8 cellular contexts compared by ENCODE assay signal in genomic region chr22:21657361-21658118, GRCh38. TPM values are rescaled to one million over a fixed set of nuclear protein-coding genes. Genes with fewer than 3 reads are reported as not detected.
DNase-seq lines count a peak whose midpoint lies in the region; ATAC-seq and TF ChIP-seq lines count a peak whose summit lies in the region.

No MANE protein-coding gene starts in this region.

- H3K27ac Mint-ChIP-seq in T-helper 17 cell: no peak overlapping the region

- H3K4me1 Mint-ChIP-seq in T-helper 17 cell: peaks cover 16% of the 10 kb centered on the region

- H3K4me3 Mint-ChIP-seq in T-helper 17 cell: peak overlapping the region; percentile 89

- H3K9me3 ChIP-seq in T-helper 17 cell (ENCODE audit: control insufficient read depth, low read length, poor library complexity, severe bottlenecking): no peaks in the 10 kb centered on the region

- TF ChIP-seq CTCF in GM12864 (IDR thresholded peaks at IDR 0.05; ENCODE audit: low read depth, low read length, missing control alignments): peak; percentile 40

- ATAC-seq in HG02610 (IDR thresholded peaks at IDR 0.05; ENCODE audit: unreplicated experiment) (peak; percentile 61), T-helper 17 cell (peak; percentile 96), GM21528 (IDR thresholded peaks at IDR 0.05; ENCODE audit: low FRiP score, unreplicated experiment) (no peak)

- no peaks in the 10 kb centered on the region for H3K27me3 Mint-ChIP-seq in T-helper 17 cell

- no peaks in the 10 kb centered on the region for H3K36me3 Mint-ChIP-seq in T-helper 17 cell (ENCODE audit: low read depth)

- DNase-seq in GM12864 (ENCODE audit: low read depth) (no peak), NCI-H1436 treated with DMSO at 0.1 percent for 48 hours (lab: John Stamatoyannopoulos, UW) (peak; percentile 53), T-helper 17 cell (peak; percentile 63 to 86 (median 80)), astrocyte of the hippocampus (ENCODE audit: low read depth, low spot score) (peak; percentile 78), iPS-NIHi11 (ENCODE audit: low spot score) (peak; percentile 96)
- peak; percentile 37 to 60 for DNase-seq in stimulated activated CD4-positive, alpha-beta T cell treated with anti-CD3 and anti-CD28 coated beads, Interleukin-1b, Interleukin-23, amount 100 ng/mL, for 1 hour (ENCODE audit: low read depth in 2 of 2)

- peak overlapping the region; percentile 77 for H3K4me3 ChIP-seq in GM12864 (ENCODE audit: low read depth, low read length)

RNA-seq across cellular contexts. Expression of gene PPIL2, which starts 8.3 kb away (rescaled TPM):
- 10 to 100 TPM; 59.4 to 69.3 TPM for total RNA-seq in T-helper 17 cell

RNA-seq across cellular contexts. Expression of gene SDF2L1, which starts 15.4 kb away (rescaled TPM):
- total RNA-seq in T-helper 17 cell: 10 to 100 TPM; 25.6 to 30.1 TPM

RNA-seq across cellular contexts. Expression of gene CCDC116, which starts 25.0 kb away (rescaled TPM):
- under 1 TPM in 1 of 2 donors, not detected in 1; 0.13 TPM for total RNA-seq in T-helper 17 cell

RNA-seq across cellular contexts. Expression of gene YDJC, which starts 27.7 kb away (rescaled TPM):
- 10 to 100 TPM; 28.3 to 31.0 TPM for total RNA-seq in T-helper 17 cell
